19 cellular contexts compared by ENCODE assay signal in genomic region chr12:3480744-3481143, GRCh38. TPM values are rescaled to one million over a fixed set of nuclear protein-coding genes. Genes with fewer than 3 reads are reported as not detected.
"Had no signal": no experiment of that assay in that cellular context is flagged by ENCODE, and none has a peak within 500 bp of the region (broad histone marks: within the 10 kb centered on the region; RNA-seq: fewer than 3 reads in every experiment).

No MANE protein-coding gene starts in this region.

- H3K36me3 ChIP-seq: heart right ventricle, left lung, neutrophil, thyroid gland had no signal

- H3K9me3 ChIP-seq: heart right ventricle, left lung, neutrophil, thyroid gland had no signal

- ATAC-seq: left lung had no signal

- DNase-seq: effector CD4-positive, alpha-beta T cell; foreskin melanocyte; heart right ventricle; hypothalamus; kidney glomerular epithelial cell; left lung; mesenchymal stem cell; naive B cell; small intestine; stimulated activated CD4-positive, alpha-beta T cell treated with anti-CD3 and anti-CD28 coated beads, Interleukin-12 subunit alpha, Interleukin-12 subunit beta, amount 100 ng/mL, for 4 hours; stimulated activated naive CD4-positive, alpha-beta T cell treated with Interleukin-2 at 50 U/mL for 16 hours; thyroid gland had no signal

- H3K4me1 ChIP-seq: heart right ventricle, left lung, thyroid gland had no signal

- H3K4me3 ChIP-seq: coronary artery, heart right ventricle, left lung, lung, thyroid gland had no signal

- H3K27me3 ChIP-seq: thyroid gland had no signal

- H3K27ac ChIP-seq: coronary artery, heart right ventricle, left lung, neutrophil, thyroid gland had no signal

RNA-seq across cellular contexts. Expression of gene PRMT8, which starts 10.3 kb away (rescaled TPM):
- total RNA-seq: chondrocyte, dermis microvascular lymphatic vessel endothelial cell, pulmonary artery endothelial cell had no signal
- polyA plus RNA-seq: esophagus had no signal
